In the genomic region with DNA sequence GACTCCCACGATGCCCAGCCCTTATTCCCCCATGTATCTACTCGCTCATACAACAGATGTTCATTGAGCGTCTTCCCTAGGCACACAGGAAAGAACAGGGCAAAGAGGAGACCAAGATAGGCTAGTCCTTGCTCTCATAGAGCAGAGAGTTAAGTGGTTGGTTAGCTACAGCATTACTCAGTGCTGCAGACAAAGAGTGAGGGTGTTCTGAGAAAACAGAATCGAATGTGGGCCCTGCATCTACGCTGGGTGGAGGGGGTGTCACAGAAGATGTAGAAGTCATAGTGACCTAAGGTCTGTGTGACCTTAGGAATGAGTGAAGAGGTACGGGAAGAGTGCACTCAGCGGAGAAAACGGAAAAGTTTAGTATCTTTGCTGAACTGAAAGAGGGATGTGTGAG, we compare ENCODE assay signal across 17 cellular contexts. TPM values are rescaled to one million over a fixed set of nuclear protein-coding genes. Genes with fewer than 3 reads are reported as not detected.
"Had no signal": no experiment of that assay in that cellular context is flagged by ENCODE, and none has a peak within 500 bp of the region (broad histone marks: within the 10 kb centered on the region; RNA-seq: fewer than 3 reads in every experiment).

No MANE protein-coding gene starts in this region.

- H3K4me1 Mint-ChIP-seq: brain had no signal

- H3K27me3 Mint-ChIP-seq: brain had no signal

- DNase-seq: activated CD4-positive, alpha-beta T cell treated with anti-CD3 and anti-CD28 coated beads for 48 hours; activated naive CD4-positive, alpha-beta T cell treated with Interleukin-2 at 50 U/mL for 16 hours; amygdala; central memory CD4-positive, alpha-beta T cell; effector CD4-positive, alpha-beta T cell; esophagus squamous epithelium; hippocampal formation; left lung; mammary epithelial cell; pancreas; transverse colon had no signal

- H3K4me3 Mint-ChIP-seq: brain had no signal

- ATAC-seq: left lung, pancreas, sciatic nerve, SK-N-SH treated with all-trans-retinoic acid at 6 μM for 48 hours had no signal

RNA-seq across cellular contexts. Expression of a gene that starts 29.1 kb away (rescaled TPM):
- total RNA-seq: endothelial cell of umbilical vein, fibroblast of villous mesenchyme, glomerular endothelial cell, mammary epithelial cell had no signal
